Comparison of ENCODE assay signal across 8 cellular contexts in the genomic region with DNA sequence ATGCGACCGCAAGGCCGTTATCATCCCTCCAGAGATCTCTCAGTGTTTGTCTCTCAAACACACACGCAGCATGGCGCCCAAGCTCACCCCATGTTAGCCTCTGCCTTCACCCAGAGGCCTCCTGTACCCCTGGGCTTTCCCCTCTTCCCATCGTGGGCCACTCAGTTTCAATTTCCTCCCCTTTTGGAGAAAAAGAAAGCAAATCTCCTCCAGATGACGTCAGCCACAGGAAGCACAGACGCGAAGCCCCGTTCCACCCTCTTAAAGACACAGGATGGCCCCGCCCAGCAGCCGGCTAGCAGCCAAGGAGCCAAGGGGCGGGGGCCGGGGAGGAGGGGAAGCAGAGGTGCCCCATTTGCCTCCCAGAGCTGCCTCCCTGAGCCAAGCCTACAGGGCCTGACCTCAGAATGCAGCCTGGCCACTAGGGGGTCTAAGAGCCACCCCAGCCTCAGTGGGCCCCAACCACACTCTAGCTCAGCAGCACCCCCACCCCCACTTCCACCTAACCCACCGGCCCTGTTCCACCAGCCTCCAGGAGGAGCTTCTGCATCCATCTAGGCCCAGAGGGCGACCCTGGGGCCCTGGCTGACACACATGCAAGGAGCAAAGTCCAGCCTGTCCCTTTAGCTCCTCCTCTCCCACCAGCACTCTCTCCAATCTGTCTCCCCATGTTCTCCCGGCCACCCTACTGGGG. TPM values are rescaled to one million over a fixed set of nuclear protein-coding genes. Genes with fewer than 3 reads are reported as not detected.
DNase-seq lines count a peak whose midpoint lies in the region; ATAC-seq and TF ChIP-seq lines count a peak whose summit lies in the region.

No MANE protein-coding gene starts in this region.

- H3K4me2 ChIP-seq in BLaER1 = peak overlapping the region; percentile 96

- TF ChIP-seq RAD21 in liver (IDR thresholded peaks at IDR 0.05) = peak in 1 of 2 donors; percentile 37

- DNase-seq in NCI-H748 (lab: John Stamatoyannopoulos, UW; ENCODE audit: unreplicated experiment) (peak; percentile 75), dorsolateral prefrontal cortex (peak; percentile 62 to 87 (median 82))
- DNase-seq in activated CD4-positive, alpha-beta T cell treated with anti-CD3 and anti-CD28 coated beads, Interleukin-2, amount 50 U/mL, for 24 hours (ENCODE audit: low read depth in 1 of 2, low spot score in 1 of 2) = peak; percentile 78 to 95
- DNase-seq in stimulated activated CD4-positive, alpha-beta T cell treated with anti-CD3 and anti-CD28 coated beads, Interleukin-4, amount 100 ng/mL, for 1 hour = peak; percentile 94

- H3K27me3 ChIP-seq in BLaER1 (no peaks in the 10 kb centered on the region), dorsolateral prefrontal cortex (no peaks in the 10 kb centered on the region), liver (ENCODE audit: control insufficient read depth in 4 of 4, insufficient read depth in 4 of 4, low read length in 3 of 4) (no peaks in the 10 kb centered on the region)

- 3% methylated on average over 17 of the region's 17 CpGs for WGBS in liver

- H3K27ac ChIP-seq in BLaER1 = peak overlapping the region; percentile 90
- peak overlapping the region; percentile 86 to 100 (median 96) for H3K27ac ChIP-seq in dorsolateral prefrontal cortex
- H3K27ac ChIP-seq in liver (ENCODE audit: low read depth in 1 of 2, low read length in 2 of 2) = peak overlapping the region; percentile 92 to 98

- peak overlapping the region; percentile 73 for H3K4me3 ChIP-seq in BLaER1
- H3K4me3 ChIP-seq in dorsolateral prefrontal cortex = peak overlapping the region; percentile 57 to 94 (median 82)
- peak overlapping the region; percentile 66 to 89 (median 88) for H3K4me3 ChIP-seq in liver (ENCODE audit: low read depth in 1 of 3, low read length in 3 of 3)

- H3K36me3 ChIP-seq in BLaER1 = peaks cover 33% of the 10 kb centered on the region
- H3K36me3 ChIP-seq in liver (ENCODE audit: control insufficient read depth in 4 of 4, insufficient read depth in 3 of 4, low read depth in 1 of 4, low read length in 3 of 4) = peaks cover 0 to 5% (median 0%) of the 10 kb centered on the region in 4 donors

- H3K4me1 ChIP-seq in BLaER1 = peaks cover 90% of the 10 kb centered on the region
- H3K4me1 ChIP-seq in liver (ENCODE audit: control insufficient read depth in 4 of 4, insufficient read depth in 4 of 4, low read length in 3 of 4) = peaks cover 20 to 43% (median 38%) of the 10 kb centered on the region in 4 donors

- ATAC-seq in HG03378 (IDR thresholded peaks at IDR 0.05; ENCODE audit: unreplicated experiment) = peak; percentile 72

- H3K9ac ChIP-seq in BLaER1 = peak overlapping the region; percentile 88
- peak overlapping the region; percentile 65 to 97 for H3K9ac ChIP-seq in liver (ENCODE audit: low read depth in 1 of 2, low read length in 2 of 2)

- H4K20me1 ChIP-seq in BLaER1 = peaks cover 30% of the 10 kb centered on the region

- TF ChIP-seq CTCF in dorsolateral prefrontal cortex (IDR thresholded peaks at IDR 0.05 in 54 of 56, conservative IDR thresholded peaks at IDR 0.05 in 2 of 56; ENCODE audit: low read depth in 1 of 56, partially characterized antibody in 56 of 56) = peak in 55 of 56 donors; percentile 30 to 73 (median 56)
- TF ChIP-seq CTCF in liver (IDR thresholded peaks at IDR 0.05; ENCODE audit: low read depth, low read length, missing input control) = no peak

- TF ChIP-seq POLR2A in GM19099 (IDR thresholded peaks at IDR 0.05; ENCODE audit: extremely low read depth, insufficient read length, low read depth) = peak; percentile 91

- no peaks in the 10 kb centered on the region for H3K9me3 ChIP-seq in BLaER1
- H3K9me3 ChIP-seq in liver (ENCODE audit: control insufficient read depth in 4 of 4, low read length in 3 of 4) = no peaks in the 10 kb centered on the region

- intact Hi-C loops in dorsolateral prefrontal cortex (cut with DNase I) = loop anchor here in 1 of 2 donors (1.0 kb wide), 1 partner anchor 31 kb away; the partner anchor contains the start of gene SHISA5

TF ChIP-seq in liver, 16 proteins besides CTCF, POLR2A, EP300 and RAD21:
- TF ChIP-seq TAF1 (conservative IDR thresholded peaks at IDR 0.05) = peak; percentile 67
- peak; percentile 97 for TF ChIP-seq SP1 (IDR thresholded peaks at IDR 0.05)
- peak; percentile 53 for TF ChIP-seq NR2F2 (IDR thresholded peaks at IDR 0.05)
- TF ChIP-seq, protein P1, sequence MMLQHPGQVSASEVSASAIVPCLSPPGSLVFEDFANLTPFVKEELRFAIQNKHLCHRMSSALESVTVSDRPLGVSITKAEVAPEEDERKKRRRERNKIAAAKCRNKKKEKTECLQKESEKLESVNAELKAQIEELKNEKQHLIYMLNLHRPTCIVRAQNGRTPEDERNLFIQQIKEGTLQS (IDR thresholded peaks at IDR 0.05) = peak; percentile 55
- TF ChIP-seq GABPA (IDR thresholded peaks at IDR 0.05 in 1 of 2, conservative IDR thresholded peaks at IDR 0.05 in 1 of 2) = peak in 1 of 2 donors; percentile 74
- TF ChIP-seq EGR1 (IDR thresholded peaks at IDR 0.05; ENCODE audit: low read depth in 2 of 2) = no peak
- TF ChIP-seq, protein P2, sequence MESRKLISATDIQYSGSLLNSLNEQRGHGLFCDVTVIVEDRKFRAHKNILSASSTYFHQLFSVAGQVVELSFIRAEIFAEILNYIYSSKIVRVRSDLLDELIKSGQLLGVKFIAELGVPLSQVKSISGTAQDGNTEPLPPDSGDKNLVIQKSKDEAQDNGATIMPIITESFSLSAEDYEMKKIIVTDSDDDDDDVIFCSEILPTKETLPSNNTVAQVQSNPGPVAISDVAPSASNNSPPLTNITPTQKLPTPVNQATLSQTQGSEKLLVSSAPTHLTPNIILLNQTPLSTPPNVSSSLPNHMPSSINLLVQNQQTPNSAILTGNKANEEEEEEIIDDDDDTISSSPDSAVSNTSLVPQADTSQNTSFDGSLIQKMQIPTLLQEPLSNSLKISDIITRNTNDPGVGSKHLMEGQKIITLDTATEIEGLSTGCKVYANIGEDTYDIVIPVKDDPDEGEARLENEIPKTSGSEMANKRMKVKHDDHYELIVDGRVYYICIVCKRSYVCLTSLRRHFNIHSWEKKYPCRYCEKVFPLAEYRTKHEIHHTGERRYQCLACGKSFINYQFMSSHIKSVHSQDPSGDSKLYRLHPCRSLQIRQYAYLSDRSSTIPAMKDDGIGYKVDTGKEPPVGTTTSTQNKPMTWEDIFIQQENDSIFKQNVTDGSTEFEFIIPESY (IDR thresholded peaks at IDR 0.05) = peak; percentile 39
- no peak for TF ChIP-seq FOXA2 (IDR thresholded peaks at IDR 0.05)
- peak; percentile 66 for TF ChIP-seq YY1 (IDR thresholded peaks at IDR 0.05)
- TF ChIP-seq HNF4A (conservative IDR thresholded peaks at IDR 0.05) = peak; percentile 94
- peak; percentile 17 for TF ChIP-seq REST (IDR thresholded peaks at IDR 0.05)
- TF ChIP-seq FOXA1 (IDR thresholded peaks at IDR 0.05) = no peak
- TF ChIP-seq JUND (IDR thresholded peaks at IDR 0.05) = peak; percentile 92 to 96
- TF ChIP-seq, protein P3, sequence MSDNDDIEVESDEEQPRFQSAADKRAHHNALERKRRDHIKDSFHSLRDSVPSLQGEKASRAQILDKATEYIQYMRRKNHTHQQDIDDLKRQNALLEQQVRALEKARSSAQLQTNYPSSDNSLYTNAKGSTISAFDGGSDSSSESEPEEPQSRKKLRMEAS (IDR thresholded peaks at IDR 0.05) = peak; percentile 41
- TF ChIP-seq HNF4G (IDR thresholded peaks at IDR 0.05) = peak; percentile 94
- TF ChIP-seq RXRA (IDR thresholded peaks at IDR 0.05) = peak; percentile 58 to 66

RNA-seq across cellular contexts. Expression of gene ATRIP, which starts 26.5 kb away (rescaled TPM):
- total RNA-seq in dorsolateral prefrontal cortex (10 to 100 TPM in 5 of 120 experiments, 1 to 10 TPM in 115; 3.5 to 10.4 (median 6.0) TPM), liver (1 to 10 TPM; 3.3 to 4.6 TPM)
- 1 to 10 TPM; 1.7 to 2.5 TPM for polyA plus RNA-seq in liver

RNA-seq across cellular contexts. Expression of gene SHISA5, which starts 30.9 kb away (rescaled TPM):
- total RNA-seq in dorsolateral prefrontal cortex (100 to 1,000 TPM in 56 of 120 experiments, 10 to 100 TPM in 64; 71.6 to 162 (median 99.2) TPM), liver (10 to 100 TPM; 40.7 to 50.3 TPM)
- 100 to 1,000 TPM; 101 to 104 TPM for polyA plus RNA-seq in liver

RNA-seq across cellular contexts. Expression of gene TMA7, which starts 33.0 kb away (rescaled TPM):
- 100 to 1,000 TPM; 127 to 251 (median 193) TPM for total RNA-seq in dorsolateral prefrontal cortex
- 10 to 100 TPM; 75.2 to 92.0 TPM for total RNA-seq in liver
- 100 to 1,000 TPM; 134 to 241 TPM for polyA plus RNA-seq in liver

RNA-seq across cellular contexts. Expression of gene CCDC51, which starts 33.2 kb away (rescaled TPM):
- total RNA-seq in dorsolateral prefrontal cortex (10 to 100 TPM in 60 of 120 experiments, 1 to 10 TPM in 60; 5.5 to 17.7 (median 10.0) TPM), liver (10 to 100 TPM in 1 of 2 donors, 1 to 10 TPM in 1; 7.9 to 12.7 TPM)
- 10 to 100 TPM in 1 of 2 donors, 1 to 10 TPM in 1; 9.2 to 13.7 TPM for polyA plus RNA-seq in liver

RNA-seq across cellular contexts. Expression of gene PLXNB1, which starts 43.2 kb away (rescaled TPM):
- 100 to 1,000 TPM in 116 of 120 experiments, 10 to 100 TPM in 4; 88.5 to 492 (median 177) TPM for total RNA-seq in dorsolateral prefrontal cortex
- total RNA-seq in liver = 100 to 1,000 TPM in 1 of 2 donors, 10 to 100 TPM in 1; 90.0 to 204 TPM
- 10 to 100 TPM; 38.1 to 55.7 TPM for polyA plus RNA-seq in liver

Comparison
In these comparisons a context has a peak if more than half of its experiments do, and no peak if none do; other contexts are left out.
1. Peak in every context shown above with its lines: DNase-seq, ATAC-seq, H3K4me3 ChIP-seq and H3K27ac ChIP-seq.